Comparison of ENCODE assay signal across 23 cellular contexts in the genomic region with DNA sequence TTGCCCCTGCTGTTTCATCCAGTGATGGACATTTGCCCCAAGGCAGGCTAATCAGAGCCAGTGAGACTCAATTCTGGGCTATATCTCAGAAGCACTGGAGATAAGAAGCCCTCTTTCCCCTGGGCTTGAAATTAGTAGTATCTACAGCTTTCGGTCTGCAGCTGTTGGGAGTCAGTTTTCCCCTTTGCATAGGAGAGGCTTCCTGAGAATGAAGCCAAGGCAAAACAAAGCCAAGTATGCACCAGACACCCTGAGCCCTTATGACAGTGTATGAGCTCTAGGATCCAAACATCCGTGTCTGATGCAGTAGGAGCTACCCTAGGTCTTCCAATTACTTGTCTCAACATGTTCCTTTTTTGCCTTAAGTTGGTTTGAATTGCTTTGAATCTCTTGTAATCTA.
DNase-seq lines count a peak whose midpoint lies in the region; ATAC-seq, FAIRE-seq and TF ChIP-seq lines count a peak whose summit lies in the region.
"Had no signal": no experiment of that assay in that cellular context is flagged by ENCODE, and none has a peak within 500 bp of the region (broad histone marks: within the 10 kb centered on the region; RNA-seq: fewer than 3 reads in every experiment).

No MANE protein-coding gene starts in this region.

- no peak for TF ChIP-seq EP300 in esophagus muscularis mucosa (IDR thresholded peaks at IDR 0.05)

- H3K4me1 ChIP-seq in Peyer's patch (peaks cover 0 to 38% (median 2%) of the 10 kb centered on the region in 4 donors), astrocyte (ENCODE audit: insufficient read depth, low read length) (no peaks in the 10 kb centered on the region), cardiac muscle cell (ENCODE audit: low read depth) (peaks cover 7% of the 10 kb centered on the region), muscle layer of colon (ENCODE audit: insufficient read depth, low read length) (peaks cover 7% of the 10 kb centered on the region), esophagus muscularis mucosa (peaks cover 0 to 15% (median 11%) of the 10 kb centered on the region in 4 donors), psoas muscle (no peaks in the 10 kb centered on the region)

- TF ChIP-seq POLR2A in Peyer's patch (IDR thresholded peaks at IDR 0.05) (no peak), esophagus muscularis mucosa (IDR thresholded peaks at IDR 0.05; ENCODE audit: low read depth) (no peak)

- no peak for FAIRE-seq in astrocyte (lab: Jason Lieb, UNC)
- FAIRE-seq: RCC 7860 had no signal

- H3K27ac Mint-ChIP-seq in astrocyte (ENCODE audit: unreplicated experiment), result peak overlapping the region; percentile 41
- H3K27ac Mint-ChIP-seq: activated CD8-positive, alpha-beta T cell treated with anti-CD3 and anti-CD28 coated beads, Interleukin-2, amount 10 ng/mL, durations not matched to agents 7 days and 5 days; activated naive CD4-positive, alpha-beta T cell treated with anti-CD3 and anti-CD28 coated beads, Interleukin-2, amount 50 U/mL, for 72 hours; IgD-negative memory B cell; naive B cell; T-helper 1 cell treated with Interleukin-12 subunit alpha and Interleukin-12 subunit beta and Interleukin-4 antibody, amounts not matched to agents 30 μg/mL and 1 μg/mL, for 36 hours had no signal

- H3K36me3 Mint-ChIP-seq in astrocyte (ENCODE audit: low read depth, unreplicated experiment), result no peaks in the 10 kb centered on the region
- H3K36me3 Mint-ChIP-seq: activated naive CD4-positive, alpha-beta T cell treated with anti-CD3 and anti-CD28 coated beads, Interleukin-2, amount 50 U/mL, for 72 hours; naive B cell had no signal

- no peaks in the 10 kb centered on the region for H3K4me1 Mint-ChIP-seq in astrocyte (ENCODE audit: low read depth, unreplicated experiment)
- H3K4me1 Mint-ChIP-seq: IgD-negative memory B cell, naive B cell had no signal

- H4K20me1 ChIP-seq in astrocyte (ENCODE audit: insufficient read depth, low read length), result no peaks in the 10 kb centered on the region
- H4K20me1 ChIP-seq: BLaER1 treated with 17β-estradiol and CSF1 and Interleukin-3, amounts not matched to agents 10 nM and 100 nM had no signal

- WGBS in esophagus muscularis mucosa, result 67% methylated on average over 2 of the region's 2 CpGs
- WGBS in psoas muscle, 3 donors, result 17 to 31% (median 28%) methylated on average over 2 of the region's 2 CpGs

- intact Hi-C loops in esophagus muscularis mucosa (cut with DNase I) (no loop called here), psoas muscle (cut with DNase I) (no loop called here)

- no peaks in the 10 kb centered on the region for H3K9me3 Mint-ChIP-seq in astrocyte (ENCODE audit: unreplicated experiment)
- H3K9me3 Mint-ChIP-seq: activated naive CD4-positive, alpha-beta T cell treated with anti-CD3 and anti-CD28 coated beads, Interleukin-2, amount 50 U/mL, for 72 hours; IgD-negative memory B cell; naive B cell; T-helper 1 cell treated with Interleukin-12 subunit alpha and Interleukin-12 subunit beta and Interleukin-4 antibody, amounts not matched to agents 30 μg/mL and 1 μg/mL, for 36 hours had no signal

- no peak overlapping the region for H2AFZ ChIP-seq in astrocyte (ENCODE audit: low read depth, low read length)

- no peaks in the 10 kb centered on the region for H3K9me3 ChIP-seq in Peyer's patch
- H3K9me3 ChIP-seq in astrocyte (ENCODE audit: insufficient read depth, low read depth, low read length), result no peaks in the 10 kb centered on the region
- H3K9me3 ChIP-seq in cardiac muscle cell (ENCODE audit: low read depth), result no peaks in the 10 kb centered on the region
- no peaks in the 10 kb centered on the region for H3K9me3 ChIP-seq in muscle layer of colon (ENCODE audit: low read length)
- H3K9me3 ChIP-seq in esophagus muscularis mucosa, result no peaks in the 10 kb centered on the region
- H3K9me3 ChIP-seq in psoas muscle, result no peaks in the 10 kb centered on the region
- H3K9me3 ChIP-seq: BLaER1 treated with 17β-estradiol and CSF1 and Interleukin-3, amounts not matched to agents 10 nM and 100 nM; upper lobe of right lung had no signal

- H3K27me3 Mint-ChIP-seq in astrocyte (ENCODE audit: low read depth, unreplicated experiment), result peaks cover 10% of the 10 kb centered on the region

- H3K4me3 ChIP-seq in Peyer's patch, result no peak overlapping the region
- H3K4me3 ChIP-seq in astrocyte (ENCODE audit: insufficient read depth, low read depth, low read length), result no peak overlapping the region
- no peak overlapping the region for H3K4me3 ChIP-seq in cardiac muscle cell
- no peak overlapping the region for H3K4me3 ChIP-seq in muscle layer of colon (ENCODE audit: low read depth in 1 of 2, low read length in 2 of 2)
- H3K4me3 ChIP-seq in esophagus muscularis mucosa, result no peak overlapping the region
- no peak overlapping the region for H3K4me3 ChIP-seq in psoas muscle
- H3K4me3 ChIP-seq: BLaER1 treated with 17β-estradiol and CSF1 and Interleukin-3, amounts not matched to agents 10 nM and 100 nM; lung; upper lobe of right lung had no signal

- no peaks in the 10 kb centered on the region for H3K36me3 ChIP-seq in Peyer's patch
- no peaks in the 10 kb centered on the region for H3K36me3 ChIP-seq in astrocyte (ENCODE audit: insufficient read depth, low read length)
- no peaks in the 10 kb centered on the region for H3K36me3 ChIP-seq in cardiac muscle cell
- no peaks in the 10 kb centered on the region for H3K36me3 ChIP-seq in muscle layer of colon (ENCODE audit: insufficient read depth, low read length)
- no peaks in the 10 kb centered on the region for H3K36me3 ChIP-seq in esophagus muscularis mucosa
- no peaks in the 10 kb centered on the region for H3K36me3 ChIP-seq in psoas muscle (ENCODE audit: insufficient read depth in 1 of 2, low read depth in 1 of 2)
- H3K36me3 ChIP-seq: BLaER1 treated with 17β-estradiol and CSF1 and Interleukin-3, amounts not matched to agents 10 nM and 100 nM; upper lobe of right lung had no signal

- H3K9ac ChIP-seq in astrocyte (ENCODE audit: low read length) (no peak overlapping the region), muscle layer of colon (ENCODE audit: low read length) (no peak overlapping the region)
- H3K9ac ChIP-seq: BLaER1 treated with 17β-estradiol and CSF1 and Interleukin-3, amounts not matched to agents 10 nM and 100 nM had no signal

- H3K27ac ChIP-seq in Peyer's patch (peak overlapping the region in 3 of 4 donors; percentile 49 to 95 (median 84)), astrocyte (ENCODE audit: low read depth, low read length) (no peak overlapping the region), cardiac muscle cell (peak overlapping the region; percentile 58), muscle layer of colon (ENCODE audit: low read depth, low read length) (peak overlapping the region; percentile 7), esophagus muscularis mucosa (replicated peaks in 1 of 4) (no peak overlapping the region), psoas muscle (no peak overlapping the region)
- H3K27ac ChIP-seq: BLaER1 treated with 17β-estradiol and CSF1 and Interleukin-3, amounts not matched to agents 10 nM and 100 nM; upper lobe of right lung had no signal

- H3K4me3 Mint-ChIP-seq in astrocyte (ENCODE audit: unreplicated experiment), result no peak overlapping the region
- H3K4me3 Mint-ChIP-seq: activated CD8-positive, alpha-beta T cell treated with anti-CD3 and anti-CD28 coated beads, Interleukin-2, amount 10 ng/mL, durations not matched to agents 7 days and 5 days; IgD-negative memory B cell; naive B cell; T-helper 1 cell treated with Interleukin-12 subunit alpha and Interleukin-12 subunit beta and Interleukin-4 antibody, amounts not matched to agents 30 μg/mL and 1 μg/mL, for 36 hours had no signal

- TF ChIP-seq CTCF in Peyer's patch (IDR thresholded peaks at IDR 0.05) (no peak), astrocyte (IDR thresholded peaks at IDR 0.05; ENCODE audit: insufficient read depth, low read depth, low read length) (no peak), cardiac muscle cell (IDR thresholded peaks at IDR 0.05; ENCODE audit: low read depth, low read length) (no peak), esophagus muscularis mucosa (IDR thresholded peaks at IDR 0.05) (no peak), psoas muscle (IDR thresholded peaks at IDR 0.05) (no peak)

- H3K79me2 ChIP-seq in astrocyte (ENCODE audit: insufficient read depth, low read length), result no peaks in the 10 kb centered on the region

- DNase-seq in Peyer's patch (peak in 1 of 3 donors; percentile 2), astrocyte (ENCODE audit: low read depth) (no peak), cardiac muscle cell (ENCODE audit: low read depth in 1 of 2, low spot score in 1 of 2) (peak in 1 of 2 donors; percentile 54), esophagus muscularis mucosa (ENCODE audit: extremely low spot score) (no peak), mesenteric fat pad (ENCODE audit: low spot score) (no peak), psoas muscle (no peak)
- DNase-seq: activated CD4-positive, CD25-positive, alpha-beta regulatory T cell treated with anti-CD3 and anti-CD28 coated beads, Interleukin-2, amount 50 U/mL, for 72 hours; activated CD8-positive, alpha-beta T cell treated with anti-CD3 and anti-CD28 coated beads, Interleukin-2, amount 10 ng/mL, durations not matched to agents 7 days and 5 days; caudate nucleus; DMS53; H7; naive B cell; NCI-H1048; NCI-H187; upper lobe of right lung had no signal

- no peak overlapping the region for H3K4me2 ChIP-seq in astrocyte (ENCODE audit: low read length)
- H3K4me2 ChIP-seq: BLaER1 treated with 17β-estradiol and CSF1 and Interleukin-3, amounts not matched to agents 10 nM and 100 nM had no signal

- ATAC-seq in GM21786 (IDR thresholded peaks at IDR 0.05; ENCODE audit: unreplicated experiment), result no peak
- ATAC-seq in psoas muscle, result no peak
- ATAC-seq: activated CD8-positive, alpha-beta T cell treated with anti-CD3 and anti-CD28 coated beads, Interleukin-2, amount 10 ng/mL, durations not matched to agents 7 days and 5 days; activated naive CD4-positive, alpha-beta T cell treated with anti-CD3 and anti-CD28 coated beads, Interleukin-2, amount 50 U/mL, for 72 hours; upper lobe of right lung had no signal

- H3K27me3 ChIP-seq in Peyer's patch (no peaks in the 10 kb centered on the region), astrocyte (ENCODE audit: insufficient read depth, low read length) (no peaks in the 10 kb centered on the region), cardiac muscle cell (no peaks in the 10 kb centered on the region), muscle layer of colon (ENCODE audit: control insufficient read depth in 1 of 2, insufficient read depth in 2 of 2, low read length in 2 of 2) (no peaks in the 10 kb centered on the region), esophagus muscularis mucosa (no peaks in the 10 kb centered on the region), psoas muscle (ENCODE audit: insufficient read depth in 3 of 3, low read length in 2 of 3) (no peaks in the 10 kb centered on the region)
- H3K27me3 ChIP-seq: BLaER1 treated with 17β-estradiol and CSF1 and Interleukin-3, amounts not matched to agents 10 nM and 100 nM; upper lobe of right lung had no signal

Comparison
In these comparisons a context has a peak if more than half of its experiments do, and no peak if none do; other contexts are left out.
1. H3K27ac ChIP-seq: peak in Peyer's patch (3 of 4), cardiac muscle cell (single experiment) and muscle layer of colon (single experiment); none in astrocyte (single experiment), esophagus muscularis mucosa (0 of 4) and psoas muscle (single experiment).